1 cellular context compared by ENCODE assay signal in genomic region chr11:61048368-61049065, GRCh38.
TF ChIP-seq lines count a peak whose summit lies in the region.

No MANE protein-coding gene starts in this region.

TF ChIP-seq in H1, 55 proteins besides CTCF, POLR2A, EP300 and RAD21 (continued from another document):
- TF ChIP-seq BCL11A (IDR thresholded peaks at IDR 0.05; ENCODE audit: low read depth in 2 of 2, low read length in 2 of 2) (no peak), JUND (IDR thresholded peaks at IDR 0.05; ENCODE audit: low read length) (no peak), USF2 (IDR thresholded peaks at IDR 0.05; ENCODE audit: low read length) (no peak), HDAC2 (IDR thresholded peaks at IDR 0.05; ENCODE audit: borderline replicate concordance in 1 of 2, low read depth in 2 of 2, low read length in 2 of 2) (no peak), TAF1 (IDR thresholded peaks at IDR 0.05; ENCODE audit: low read depth, low read length) (no peak), SIRT6 (IDR thresholded peaks at IDR 0.05; ENCODE audit: low read length) (no peak), FOSL1 (IDR thresholded peaks at IDR 0.05; ENCODE audit: insufficient read depth, low read depth, low read length) (no peak), SP2 (IDR thresholded peaks at IDR 0.05; ENCODE audit: low read length) (no peak), SP1 (IDR thresholded peaks at IDR 0.05; ENCODE audit: low read depth, low read length) (no peak), TEAD4 (IDR thresholded peaks at IDR 0.05; ENCODE audit: low read depth, low read length) (no peak), SRF (IDR thresholded peaks at IDR 0.05; ENCODE audit: low read depth, low read length) (no peak), EGR1 (IDR thresholded peaks at IDR 0.05; ENCODE audit: borderline replicate concordance, low read depth, low read length) (no peak), KDM1A (IDR thresholded peaks at IDR 0.05; ENCODE audit: borderline replicate concordance, low read length) (no peak), RFX5 (IDR thresholded peaks at IDR 0.05; ENCODE audit: borderline replicate concordance, low read depth, low read length) (no peak), TAF7 (optimal IDR thresholded peaks at IDR 0.05; ENCODE audit: borderline replicate concordance, low read depth, low read length) (no peak), ZNF274 (IDR thresholded peaks at IDR 0.05; ENCODE audit: borderline replicate concordance, extremely low read depth, low read length) (no peak), KDM4A (IDR thresholded peaks at IDR 0.05; ENCODE audit: low read depth, low read length, severe bottlenecking) (no peak)
TF ChIP-seq in H1: peak in this region for 0.
